9 cellular contexts compared by ENCODE assay signal in the genomic region with DNA sequence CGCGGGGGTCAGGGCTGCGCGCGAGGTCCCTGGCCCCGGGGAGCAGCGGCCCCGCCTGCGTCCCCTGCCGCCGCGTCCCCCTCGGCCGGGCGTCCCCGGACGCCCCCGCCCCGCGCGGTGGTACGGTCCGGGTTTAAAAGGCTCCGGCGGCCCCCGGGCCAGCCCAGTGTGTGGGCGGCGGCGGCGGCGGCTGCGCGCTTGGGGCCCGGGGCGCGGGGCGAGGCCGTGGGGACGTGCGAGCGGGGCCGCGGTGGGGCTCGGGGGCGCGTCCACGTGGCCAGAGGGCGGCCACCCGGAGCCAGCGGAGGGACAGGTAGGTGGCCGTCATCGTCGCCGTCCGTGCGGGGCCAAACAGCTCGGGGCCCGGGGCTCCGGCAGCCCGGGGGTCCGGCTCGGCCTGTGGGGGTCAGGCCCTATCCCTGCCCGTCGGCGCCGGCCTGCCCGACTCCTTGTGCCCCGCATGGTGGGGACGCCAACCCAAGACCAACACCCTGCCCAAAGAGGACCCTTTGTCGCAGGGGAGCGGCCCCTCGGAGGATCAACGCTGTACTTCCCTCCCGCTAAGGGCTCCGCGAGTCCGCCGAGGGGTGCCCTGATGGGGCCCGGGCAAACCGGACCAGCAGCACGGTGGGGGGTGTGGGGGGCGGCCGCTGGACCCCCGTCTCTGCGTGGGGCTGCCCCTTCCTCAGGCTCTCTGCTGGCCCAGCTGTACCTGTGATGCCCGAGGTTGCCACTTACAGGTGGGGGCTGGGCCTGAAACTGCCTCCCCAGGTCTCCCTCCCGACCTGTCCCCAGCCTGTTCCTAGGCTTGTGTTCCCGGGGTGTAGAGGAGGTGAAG. TPM values are rescaled to one million over a fixed set of nuclear protein-coding genes. Genes with fewer than 3 reads are reported as not detected.
DNase-seq lines count a peak whose midpoint lies in the region; ATAC-seq, FAIRE-seq and TF ChIP-seq lines count a peak whose summit lies in the region.
"Had no signal": no experiment of that assay in that cellular context is flagged by ENCODE, and none has a peak within 500 bp of the region (broad histone marks: within the 10 kb centered on the region; RNA-seq: fewer than 3 reads in every experiment).

A gene (plus strand): TSS at position 166 of the 838 bp plus-strand sequence. CDS start 1,903 bp downstream, outside the sequence.

- TF ChIP-seq RAD21 in H1 (IDR thresholded peaks at IDR 0.05 in 1 of 2, conservative IDR thresholded peaks at IDR 0.05 in 1 of 2; ENCODE audit: low read depth in 2 of 2, low read length in 2 of 2): no peak

- H3K14ac ChIP-seq in H1 (ENCODE audit: insufficient read length): no peak within 1 kb of the TSS

- no peak within 1 kb of the TSS for H3K23ac ChIP-seq in H1 (ENCODE audit: insufficient read length)

- no peaks in the 10 kb centered on the region for H3K79me2 ChIP-seq in H1 (ENCODE audit: control insufficient read depth in 1 of 2, insufficient read depth in 2 of 2, low read length in 2 of 2)

- no peaks in the 10 kb centered on the region for H3K9me3 Mint-ChIP-seq in CD8-positive, alpha-beta memory T cell
- peaks cover 4% of the 10 kb centered on the region for H3K9me3 Mint-ChIP-seq in mesothelial cell of epicardium

- CTCF ChIA-PET in CD8-positive, alpha-beta memory T cell (lab: Charles Lee): interaction anchor here (1.2 to 1.4 kb wide), 3 partner anchors 27 to 60 kb away, joined by 3 to 4 read pairs (median 3); a partner anchor contains a TSS
- CTCF ChIA-PET in H1 (lab: Charles Lee; ENCODE audit: partially characterized antibody): interaction anchor here (1.3 to 2.3 kb wide), 2 partner anchors 14 to 26 kb away, joined by 3 to 11 read pairs; no protein-coding TSS in a partner anchor

- peaks cover 0 to 5% of the 10 kb centered on the region in 2 donors for H3K27me3 Mint-ChIP-seq in CD8-positive, alpha-beta memory T cell
- no peaks in the 10 kb centered on the region for H3K27me3 Mint-ChIP-seq in mesothelial cell of epicardium (ENCODE audit: low read depth)

- no peak within 1 kb of the TSS for H2AK5ac ChIP-seq in H1 (ENCODE audit: low read depth, low read length)

- WGBS in H1 (ENCODE audit: extremely low coverage in 1 of 2, insufficient coverage in 1 of 2, insufficient read length in 1 of 2, insufficient replicate concordance in 2 of 2, low coverage in 1 of 2, low lambda C conversion rate in 2 of 2, missing lambda C conversion rate in 1 of 2), 2 experiments: 12% methylated on average over 3 of the region's 88 CpGs; no CpG with 5 or more reads in 1 of the 2 experiments

- H2BK120ac ChIP-seq in H1 (replicated peaks; ENCODE audit: low read depth, low read length): no peak within 1 kb of the TSS

- FAIRE-seq in H1 (lab: Jason Lieb, UNC): no peak
- FAIRE-seq: TTC549 had no signal

- H3K18ac ChIP-seq in H1 (ENCODE audit: extremely low read depth, low read length): no peak within 1 kb of the TSS; the same call in 1 of the 2 replicates

- peak within 1 kb of the TSS; percentile 55 for H3K4me3 ChIP-seq in CD8-positive, alpha-beta memory T cell (ENCODE audit: low read length)
- H3K4me3 ChIP-seq in H1 (ENCODE audit: extremely low read depth in 1 of 4, insufficient read depth in 2 of 4, low read depth in 3 of 4, low read length in 4 of 4): peak within 1 kb of the TSS; percentile 47 to 71 (median 58)

- TF ChIP-seq POLR2A in H1 (IDR thresholded peaks at IDR 0.05; ENCODE audit: control extremely low read depth in 1 of 2, low read depth in 2 of 2, low read length in 2 of 2): peak in 1 of 2 experiments; percentile 27; a peak in 1 of 3 replicates

- no peak within 1 kb of the TSS for H2BK15ac ChIP-seq in H1 (ENCODE audit: low read length)

- peak in 1 of 2 experiments; percentile 69; a peak in 1 of 3 replicates for TF ChIP-seq EP300 in H1 (IDR thresholded peaks at IDR 0.05; ENCODE audit: borderline replicate concordance in 1 of 2, low read depth in 2 of 2, low read length in 2 of 2)

- DNase-seq in CD8-positive, alpha-beta memory T cell: peak; percentile 57 to 81 (median 73)
- DNase-seq in activated CD4-positive, alpha-beta T cell treated with anti-CD3 and anti-CD28 coated beads, Interleukin-2, amount 50 U/mL, for 48 hours: peak; percentile 54 to 58
- DNase-seq in H1 (ENCODE audit: low read depth in 1 of 2, low spot score in 2 of 2): peak in 1 of 2 experiments; percentile 62
- DNase-seq in mesothelial cell of epicardium (ENCODE audit: low spot score in 2 of 2, unreplicated experiment in 2 of 2): peak in 1 of 2 experiments; percentile 74
- DNase-seq in stimulated activated CD8-positive, alpha-beta memory T cell treated with anti-CD3 and anti-CD28 coated beads, Interleukin-4, amount 100 ng/mL, for 48 hours: peak; percentile 68
- DNase-seq in NCI-H128 (lab: John Stamatoyannopoulos, UW; ENCODE audit: unreplicated experiment): no peak

- peak within 1 kb of the TSS in 3 of 4 experiments; percentile 13 to 69 (median 43) for H3K9ac ChIP-seq in H1 (replicated peaks in 1 of 4; ENCODE audit: extremely low read depth in 1 of 4, low read depth in 3 of 4, low read length in 3 of 4)

- H3K56ac ChIP-seq in H1 (replicated peaks; ENCODE audit: insufficient read length, low read depth, low read length): no peak within 1 kb of the TSS

- H2BK12ac ChIP-seq in H1 (ENCODE audit: low read depth, low read length): no peak within 1 kb of the TSS

- peak within 1 kb of the TSS; percentile 54 for H3K27ac ChIP-seq in CD8-positive, alpha-beta memory T cell (ENCODE audit: low read depth, low read length)
- H3K27ac ChIP-seq in KOPT-K1 (ENCODE audit: low read depth, low read length, poor library complexity, severe bottlenecking) (peak within 1 kb of the TSS; percentile 60), H1 (ENCODE audit: low read depth, low read length) (no peak within 1 kb of the TSS)

- POLR2A ChIA-PET in CD8-positive, alpha-beta memory T cell (lab: Charles Lee): interaction anchor here (0.6 to 1.4 kb wide), 6 partner anchors 14 to 30 kb away, joined by 3 to 4 read pairs (median 3); a partner anchor contains a TSS
- POLR2A ChIA-PET in H1 (lab: Charles Lee; ENCODE audit: partially characterized antibody): interaction anchor here (0.8 to 2.8 kb wide), 13 partner anchors 9 to 87 kb away, joined by 3 to 14 read pairs (median 4); a partner anchor contains a TSS

- no peaks in the 10 kb centered on the region for H3K27me3 ChIP-seq in CD8-positive, alpha-beta memory T cell (ENCODE audit: insufficient read depth, low read length, poor library complexity, severe bottlenecking)
- peaks cover 0 to 3% (median 0%) of the 10 kb centered on the region in 4 experiments; a peak in 1 of 7 replicates for H3K27me3 ChIP-seq in H1 (replicated peaks in 1 of 4; ENCODE audit: control insufficient read depth in 3 of 4, extremely low read depth in 1 of 4, insufficient read depth in 3 of 4, low read length in 3 of 4)

- peak within 1 kb of the TSS; percentile 79; the same call in 1 of the 2 replicates for H4K8ac ChIP-seq in H1 (ENCODE audit: extremely low read depth, insufficient read depth, low read length)

- peaks cover 0 to 25% (median 2%) of the 10 kb centered on the region in 3 donors for H3K36me3 Mint-ChIP-seq in CD8-positive, alpha-beta memory T cell
- peaks cover 14% of the 10 kb centered on the region for H3K36me3 Mint-ChIP-seq in mesothelial cell of epicardium

- H3K4me1 ChIP-seq in CD8-positive, alpha-beta memory T cell (ENCODE audit: insufficient read depth, low read length): peaks cover 5% of the 10 kb centered on the region
- H3K4me1 ChIP-seq in H1 (replicated peaks in 1 of 4; ENCODE audit: control insufficient read depth in 3 of 4, insufficient read depth in 4 of 4, low read length in 3 of 4): peaks cover 0 to 2% (median 0%) of the 10 kb centered on the region in 4 experiments; a peak in 2 of 7 replicates

- no peak within 1 kb of the TSS for H3K4ac ChIP-seq in H1 (replicated peaks; ENCODE audit: insufficient read length, low read depth, low read length)

- no peaks in the 10 kb centered on the region for H3K9me3 ChIP-seq in CD8-positive, alpha-beta memory T cell (ENCODE audit: low read length)
- no peaks in the 10 kb centered on the region for H3K9me3 ChIP-seq in KOPT-K1 (ENCODE audit: insufficient read depth, low read length, poor library complexity, severe bottlenecking)
- H3K9me3 ChIP-seq in H1 (ENCODE audit: insufficient read depth in 2 of 2, low read depth in 1 of 2, low read length in 1 of 2): no peaks in the 10 kb centered on the region

- peak within 1 kb of the TSS; percentile 88 to 95 (median 92) for H3K4me3 Mint-ChIP-seq in CD8-positive, alpha-beta memory T cell
- H3K4me3 Mint-ChIP-seq in mesothelial cell of epicardium: peak within 1 kb of the TSS; percentile 85

- H3K79me1 ChIP-seq in H1 (ENCODE audit: low read depth, low read length): no peaks in the 10 kb centered on the region

- peak within 1 kb of the TSS; percentile 88 to 98 (median 94) for H3K27ac Mint-ChIP-seq in CD8-positive, alpha-beta memory T cell
- H3K27ac Mint-ChIP-seq in mesothelial cell of epicardium: peak within 1 kb of the TSS; percentile 86

- no peaks in the 10 kb centered on the region for H3K36me3 ChIP-seq in CD8-positive, alpha-beta memory T cell (ENCODE audit: insufficient read depth, low read length)
- H3K36me3 ChIP-seq in KOPT-K1 (ENCODE audit: insufficient read depth, low read length) (peaks cover 9% of the 10 kb centered on the region; the same call in 1 of the 2 replicates), H1 (ENCODE audit: control insufficient read depth in 2 of 4, insufficient read depth in 4 of 4, low read length in 3 of 4) (peaks cover 0 to 4% (median 0%) of the 10 kb centered on the region in 4 experiments; a peak in 4 of 8 replicates)

- peaks cover 14 to 34% (median 18%) of the 10 kb centered on the region in 3 donors for H3K4me1 Mint-ChIP-seq in CD8-positive, alpha-beta memory T cell
- peaks cover 9% of the 10 kb centered on the region for H3K4me1 Mint-ChIP-seq in mesothelial cell of epicardium

- no peak within 1 kb of the TSS for H2BK5ac ChIP-seq in H1 (ENCODE audit: low read depth, low read length)

- H3K4me2 ChIP-seq in H1 (ENCODE audit: insufficient read depth in 1 of 2, low read depth in 2 of 2, low read length in 2 of 2): peak within 1 kb of the TSS; percentile 71 to 77

- no peak within 1 kb of the TSS for H2BK20ac ChIP-seq in H1 (ENCODE audit: low read length)

- peak; percentile 67 for ATAC-seq in GM21423 (IDR thresholded peaks at IDR 0.05; ENCODE audit: unreplicated experiment)

- H2AFZ ChIP-seq in H1 (ENCODE audit: low read length): no peak within 1 kb of the TSS

- H4K20me1 ChIP-seq in H1 (replicated peaks in 1 of 2; ENCODE audit: control insufficient read depth in 1 of 2, insufficient read depth in 2 of 2, low read length in 2 of 2): no peaks in the 10 kb centered on the region

- H4K5ac ChIP-seq in H1 (ENCODE audit: insufficient read length, low read depth, low read length): no peak within 1 kb of the TSS

- no peak within 1 kb of the TSS for H4K91ac ChIP-seq in H1 (replicated peaks; ENCODE audit: insufficient read length, low read length)

- H3K23me2 ChIP-seq in H1 (ENCODE audit: low read depth, low read length): no peaks in the 10 kb centered on the region; the same call in 1 of the 2 replicates

- TF ChIP-seq CTCF in H1 (IDR thresholded peaks at IDR 0.05; ENCODE audit: control extremely low read depth in 1 of 3, insufficient read depth in 1 of 3, low read depth in 1 of 3, low read length in 3 of 3) (no peak), mesothelial cell of epicardium (IDR thresholded peaks at IDR 0.05; ENCODE audit: unreplicated experiment) (no peak)

RNA-seq across cellular contexts. Expression of the gene that starts here (rescaled TPM):
- 10 to 100 TPM; 34.1 to 39.2 TPM for total RNA-seq in CD8-positive, alpha-beta memory T cell
- polyA plus RNA-seq in CD8-positive, alpha-beta memory T cell: 0.79 TPM
- total RNA-seq in H1 (2021; fragmentation: NEBNext Ultra II Directional; extraction: Animal tissue kit (Norgen Biotek cat#: 25700)): 18.2 and 23.5 TPM in 2 replicates
- polyA plus RNA-seq in H1 (2011; rRNA removed): 10.7 and 23.5 TPM in 2 replicates
- 8.6 TPM for polyA plus RNA-seq in H1 (2011; cell fraction: cytosol; rRNA removed)
- polyA plus RNA-seq in H1 (2011; cell fraction: nucleus; rRNA removed): 114 TPM
- 10.0 to 23.3 TPM (median 21.7 TPM) in 4 replicates for polyA plus RNA-seq in H1 (2012, experiment 1 of 2)
- polyA plus RNA-seq in H1 (2012, experiment 2 of 2): 6.6 TPM
- 12.6 TPM for polyA plus RNA-seq in H1 (2013, experiment 1 of 2)
- 9.0 TPM for polyA plus RNA-seq in H1 (2013, experiment 2 of 2)
- polyA minus RNA-seq in H1 (2011; rRNA and poly(A)+ RNA removed): 7.2 and 16.0 TPM in 2 replicates
- 7.0 TPM for polyA minus RNA-seq in H1 (2011; cell fraction: cytosol; rRNA and poly(A)+ RNA removed)
- polyA minus RNA-seq in H1 (2011; cell fraction: nucleus; rRNA and poly(A)+ RNA removed): 31.5 TPM
- total RNA-seq in mesothelial cell of epicardium: 126 to 133 TPM (median 128 TPM) in 3 replicates
